9 cellular contexts compared by ENCODE assay signal in the genomic region with DNA sequence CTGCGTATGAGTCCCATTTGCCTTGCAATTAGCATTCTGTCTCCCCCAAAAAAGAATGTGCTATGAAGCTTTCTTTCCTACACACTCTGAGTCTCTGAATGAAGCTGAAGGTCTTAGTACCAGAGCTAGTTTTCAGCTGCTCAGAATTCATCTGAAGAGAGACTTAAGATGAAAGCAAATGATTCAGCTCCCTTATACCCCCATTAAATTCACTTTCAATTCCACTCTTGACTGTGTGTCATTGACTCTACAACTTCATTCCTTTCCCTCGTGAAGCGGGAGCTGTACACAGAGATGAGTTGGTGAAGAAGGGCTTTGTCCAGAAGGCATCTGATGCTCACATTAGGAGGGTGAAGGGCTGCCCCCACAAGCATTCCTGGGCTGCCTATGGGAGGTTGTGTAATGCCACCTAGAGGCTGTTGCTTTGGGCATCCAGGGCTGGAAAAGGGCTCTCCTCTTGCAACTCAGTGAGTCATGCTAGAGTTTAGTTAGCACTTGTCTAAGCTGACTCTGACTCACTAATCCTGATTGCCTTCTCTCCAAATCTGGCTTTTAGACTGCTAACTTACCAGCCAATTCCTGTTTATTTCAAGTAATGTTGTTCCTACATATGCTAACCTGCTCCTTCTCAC. TPM values are rescaled to one million over a fixed set of nuclear protein-coding genes. Genes with fewer than 3 reads are reported as not detected.
A peak's percentile ranks its signal among the peaks of the same experiment; 100 is the strongest.
DNase-seq lines count a peak whose midpoint lies in the region; ATAC-seq and TF ChIP-seq lines count a peak whose summit lies in the region.
"Had no signal": no experiment of that assay in that cellular context is flagged by ENCODE, and none has a peak within 500 bp of the region (broad histone marks: within the 10 kb centered on the region; RNA-seq: fewer than 3 reads in every experiment).

No MANE protein-coding gene starts in this region.

- peak overlapping the region in 2 of 4 donors; percentile 24 to 41 for H3K4me3 ChIP-seq in esophagus squamous epithelium
- no peak overlapping the region for H3K4me3 ChIP-seq in skeletal muscle cell (ENCODE audit: low read depth, low read length)
- H3K4me3 ChIP-seq: suprapubic skin had no signal

- no peaks in the 10 kb centered on the region for H3K36me3 ChIP-seq in esophagus squamous epithelium
- H3K36me3 ChIP-seq: suprapubic skin had no signal

- peaks cover 0 to 39% (median 4%) of the 10 kb centered on the region in 3 donors for H3K4me1 ChIP-seq in esophagus squamous epithelium
- H3K4me1 ChIP-seq: suprapubic skin had no signal

- no peak for TF ChIP-seq POLR2A in esophagus squamous epithelium (IDR thresholded peaks at IDR 0.05)

- ATAC-seq in HG03108 (IDR thresholded peaks at IDR 0.05; ENCODE audit: unreplicated experiment) = no peak

- peak in 5 of 6 experiments; percentile 24 to 62 (median 45) for TF ChIP-seq CTCF in esophagus squamous epithelium (IDR thresholded peaks at IDR 0.05)

- peak; percentile 13 for DNase-seq in DMS 273 (lab: John Stamatoyannopoulos, UW; ENCODE audit: unreplicated experiment)
- no peak for DNase-seq in DMS 273 treated with DMSO at 0.1 percent for 48 hours (lab: John Stamatoyannopoulos, UW)
- peak; percentile 14 to 47 for DNase-seq in NOMO-1 (lab: John Stamatoyannopoulos, UW; ENCODE audit: unreplicated experiment in 2 of 2)
- no peak for DNase-seq in esophagus squamous epithelium (lab: John Stamatoyannopoulos, UW)
- peak; percentile 11 for DNase-seq in skeletal muscle cell (ENCODE audit: low read depth)
- no peak for DNase-seq in activated effector memory CD4-positive, alpha-beta T cell treated with Interleukin-2 at 50 U/mL for 16 hours
- no peak for DNase-seq in cerebellum (ENCODE audit: low spot score)

- no peaks in the 10 kb centered on the region for H3K9me3 ChIP-seq in esophagus squamous epithelium
- H3K9me3 ChIP-seq: suprapubic skin had no signal

- H3K27ac ChIP-seq in esophagus squamous epithelium = peak overlapping the region; percentile 66 to 75 (median 69)
- H3K27ac ChIP-seq: suprapubic skin had no signal

- no peaks in the 10 kb centered on the region for H3K27me3 ChIP-seq in esophagus squamous epithelium
- H3K27me3 ChIP-seq: suprapubic skin had no signal

- intact Hi-C loops in esophagus squamous epithelium (cut with DNase I) = no loop called here

- WGBS in esophagus squamous epithelium, 2 donors = 18 to 53% methylated on average over 2 to 3 of the region's 3 CpGs

RNA-seq across cellular contexts. Expression of a gene that starts 1.8 kb away (rescaled TPM):
- 1,000 to 10,000 TPM in 1 of 4 donors, 100 to 1,000 TPM in 3; 102 to 3,090 (median 871) TPM for total RNA-seq in esophagus squamous epithelium
- total RNA-seq in cerebellum = not detected

RNA-seq across cellular contexts. Expression of a gene that starts 8.1 kb away (rescaled TPM):
- total RNA-seq in esophagus squamous epithelium (1,000 to 10,000 TPM in 1 of 4 donors, 100 to 1,000 TPM in 2, 1 to 10 TPM in 1; 8.2 to 1,680 (median 542) TPM), cerebellum (not detected)

RNA-seq across cellular contexts. Expression of a gene that starts 24.5 kb away (rescaled TPM):
- 1,000 to 10,000 TPM in 3 of 4 donors, 10 to 100 TPM in 1; 60.3 to 5,271 (median 1,851) TPM for total RNA-seq in esophagus squamous epithelium
- total RNA-seq in cerebellum = not detected
- total RNA-seq: suprapubic skin had no signal

RNA-seq across cellular contexts. Expression of a gene that starts 31.2 kb away (rescaled TPM):
- total RNA-seq in esophagus squamous epithelium = over 10,000 TPM in 1 of 4 donors, 1,000 to 10,000 TPM in 3; 7,283 to 22,357 (median 8,768) TPM
- total RNA-seq in cerebellum = not detected
- total RNA-seq: suprapubic skin had no signal

RNA-seq across cellular contexts. Expression of a gene that starts 38.6 kb away (rescaled TPM):
- total RNA-seq in esophagus squamous epithelium (10 to 100 TPM in 1 of 4 donors, 1 to 10 TPM in 2, not detected in 1; 1.9 to 99.4 (median 7.0) TPM), cerebellum (not detected)

Comparison
In these comparisons a context has a peak if more than half of its experiments do, and no peak if none do; other contexts are left out.
1. DNase-seq: peak in DMS 273 (single experiment), NOMO-1 (2 of 2) and skeletal muscle cell (single experiment); none in DMS 273 treated with DMSO at 0.1 percent for 48 hours (single experiment), esophagus squamous epithelium (single experiment), activated effector memory CD4-positive, alpha-beta T cell treated with Interleukin-2 at 50 U/mL for 16 hours (single experiment) and cerebellum (single experiment).
2. RNA of a gene that starts 1.8 kb away (total RNA-seq): 102 to 3,090 TPM in esophagus squamous epithelium; not detected in cerebellum (single experiment); every median in the first group is over 100 times any median in the second.
3. RNA of a gene that starts 24.5 kb away (total RNA-seq): 60.3 to 5,271 TPM in esophagus squamous epithelium; not detected in cerebellum (single experiment); every median in the first group is over 10 times any median in the second.